In the genomic region with DNA sequence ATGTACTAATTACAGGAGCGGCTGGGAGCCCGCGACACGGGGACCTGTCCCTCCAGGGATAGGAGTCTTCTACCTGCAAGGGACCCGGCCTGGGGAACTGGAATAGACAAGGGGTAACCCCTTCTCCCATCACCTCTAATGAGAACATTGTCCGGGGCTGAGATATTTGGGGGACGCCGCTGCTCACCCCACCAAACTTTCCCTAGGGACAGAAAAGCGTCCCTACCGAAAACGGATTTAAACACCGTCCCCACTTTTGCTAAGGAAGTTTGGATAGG, we compare ENCODE assay signal across 9 cellular contexts. TPM values are rescaled to one million over a fixed set of nuclear protein-coding genes. Genes with fewer than 3 reads are reported as not detected.
A peak's percentile ranks its signal among the peaks of the same experiment; 100 is the strongest.
DNase-seq lines count a peak whose midpoint lies in the region; ATAC-seq and TF ChIP-seq lines count a peak whose summit lies in the region.
"Had no signal": no experiment of that assay in that cellular context is flagged by ENCODE, and none has a peak within 500 bp of the region (broad histone marks: within the 10 kb centered on the region; RNA-seq: fewer than 3 reads in every experiment).

No MANE protein-coding gene starts in this region.

- peaks cover 31% of the 10 kb centered on the region for H3K4me1 ChIP-seq in hepatocyte (ENCODE audit: insufficient read depth)

- intact Hi-C loops in posterior cingulate gyrus (cut with DNase I) (loop anchor here (5.0 kb wide), 1 partner anchor 880 kb away; no protein-coding TSS in a partner anchor), sciatic nerve (cut with DNase I) (no loop called here)

- peak overlapping the region; percentile 80 for H3K4me3 Mint-ChIP-seq in progenitor cell of endocrine pancreas (ENCODE audit: low read depth)

- H3K27ac Mint-ChIP-seq in progenitor cell of endocrine pancreas, result peak overlapping the region; percentile 68

- peaks cover 29% of the 10 kb centered on the region for H3K27me3 Mint-ChIP-seq in progenitor cell of endocrine pancreas

- no peaks in the 10 kb centered on the region for H3K9me3 Mint-ChIP-seq in progenitor cell of endocrine pancreas (ENCODE audit: low read depth)

- peak overlapping the region; percentile 68 for H2AFZ ChIP-seq in hepatocyte

- H3K4me3 ChIP-seq in AG09309 (ENCODE audit: control insufficient read depth, low read depth, low read length) (peak overlapping the region; percentile 23), astrocyte of the spinal cord (ENCODE audit: low read depth, low read length) (peak overlapping the region; percentile 41), hepatocyte (peak overlapping the region; percentile 21)

- H3K9me3 ChIP-seq in hepatocyte (ENCODE audit: low read depth), result no peaks in the 10 kb centered on the region

- 7% methylated on average over 12 of the region's 12 CpGs for WGBS in hepatocyte (ENCODE audit: low lambda C conversion rate, missing lambda C conversion rate)

- in situ Hi-C loops in astrocyte of the spinal cord (cut with HindIII; ENCODE audit: low sequenced_read_pairs), result no loop called here

- peaks cover 10% of the 10 kb centered on the region for H4K20me1 ChIP-seq in hepatocyte (ENCODE audit: insufficient read depth, poor library complexity, severe bottlenecking)

- no peak for ATAC-seq in sciatic nerve

- TF ChIP-seq CTCF in AG09309 (IDR thresholded peaks at IDR 0.05; ENCODE audit: control insufficient read depth, insufficient read depth, low read depth, low read length, missing control alignments), result no peak
- no peak for TF ChIP-seq CTCF in astrocyte of the spinal cord (IDR thresholded peaks at IDR 0.05; ENCODE audit: low read depth, low read length)
- no peak for TF ChIP-seq CTCF in hepatocyte (IDR thresholded peaks at IDR 0.05; ENCODE audit: poor library complexity)
- TF ChIP-seq CTCF in progenitor cell of endocrine pancreas (IDR thresholded peaks at IDR 0.05; ENCODE audit: unreplicated experiment), result no peak

- no peak for DNase-seq in AG09309 (ENCODE audit: low read depth)
- no peak for DNase-seq in astrocyte of the spinal cord (ENCODE audit: low read depth, low spot score)
- no peak for DNase-seq in hepatocyte (ENCODE audit: low spot score)
- no peak for DNase-seq in progenitor cell of endocrine pancreas (ENCODE audit: low spot score, unreplicated experiment)
- no peak for DNase-seq in NCI-H2107 (lab: John Stamatoyannopoulos, UW)
- DNase-seq in pons (ENCODE audit: low spot score), result no peak
- DNase-seq in posterior cingulate gyrus, result no peak
- no peak for DNase-seq in sciatic nerve (ENCODE audit: low spot score)
- DNase-seq: stimulated activated CD4-positive, alpha-beta T cell treated with anti-CD3 and anti-CD28 coated beads, Interleukin-4, amount 100 ng/mL, for 1 hour had no signal

- H3K4me2 ChIP-seq in hepatocyte, result peak overlapping the region; percentile 94

- no peaks in the 10 kb centered on the region for H3K36me3 ChIP-seq in hepatocyte (replicated peaks; ENCODE audit: insufficient read depth, low read depth)

- peaks cover under 1% of the 10 kb centered on the region for H3K36me3 Mint-ChIP-seq in progenitor cell of endocrine pancreas (ENCODE audit: insufficient read depth)

- H3K79me2 ChIP-seq in hepatocyte, result peaks cover 13% of the 10 kb centered on the region

- H3K27ac ChIP-seq in hepatocyte, result no peak overlapping the region

- peaks cover 52% of the 10 kb centered on the region for H3K27me3 ChIP-seq in hepatocyte

- peaks cover 37% of the 10 kb centered on the region for H3K4me1 Mint-ChIP-seq in progenitor cell of endocrine pancreas (ENCODE audit: low read depth)

- H3K9me2 ChIP-seq in hepatocyte (replicated peaks; ENCODE audit: insufficient read depth), result no peaks in the 10 kb centered on the region

RNA-seq across cellular contexts. Expression of a gene that starts 3.4 kb away (rescaled TPM):
- total RNA-seq in hepatocyte (31.8 and 36.9 TPM in 2 replicates), progenitor cell of endocrine pancreas (190 and 219 TPM in 2 replicates), sciatic nerve (42.0 TPM)
- polyA plus RNA-seq in hepatocyte, result 74.6 and 87.3 TPM in 2 replicates
